ENCODE assay signal across 8 cellular contexts in the genomic region with DNA sequence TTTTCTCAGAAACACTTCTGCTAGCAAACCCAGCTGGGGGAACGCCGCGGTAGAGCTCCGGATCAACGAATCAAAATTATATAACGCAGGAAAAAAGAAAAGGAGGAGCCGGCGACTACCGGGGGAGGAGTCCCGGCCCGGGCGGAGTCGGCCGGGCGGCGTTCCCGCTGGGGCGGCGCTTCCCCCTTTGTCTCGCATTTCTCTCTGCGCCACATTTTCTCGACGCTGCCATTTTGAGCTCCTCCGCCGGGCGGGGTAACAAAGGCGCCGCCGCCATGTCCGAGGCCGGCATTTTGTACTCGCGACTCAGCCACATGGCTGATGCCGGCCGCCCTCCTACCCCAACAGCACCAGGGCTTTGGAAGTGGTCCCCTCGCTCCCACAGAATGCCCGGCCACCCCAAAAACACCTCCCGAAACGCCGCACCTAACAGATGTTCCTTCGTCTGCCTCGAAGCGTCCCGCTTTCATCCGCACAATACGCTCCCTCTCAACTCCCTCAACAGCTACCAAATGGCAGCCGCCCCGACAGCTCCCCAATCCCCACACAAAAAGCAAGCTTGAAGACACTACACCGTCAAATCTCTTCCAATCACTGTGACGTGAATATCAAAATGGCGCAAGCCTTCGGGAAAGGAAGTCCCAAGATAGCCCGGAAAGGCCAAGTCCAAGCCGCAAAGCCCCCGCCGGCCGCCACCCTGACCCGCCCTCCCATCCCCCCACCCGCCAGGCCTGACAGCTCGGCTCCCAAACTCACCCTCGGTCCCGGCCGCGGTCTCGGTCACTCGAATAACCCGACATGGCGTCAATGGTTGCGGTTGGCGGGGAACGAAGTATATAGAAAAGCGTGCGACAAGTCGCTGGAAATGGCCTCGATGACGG. TPM values are rescaled to one million over a fixed set of nuclear protein-coding genes. Genes with fewer than 3 reads are reported as not detected.
A peak's percentile ranks its signal among the peaks of the same experiment; 100 is the strongest.
DNase-seq lines count a peak whose midpoint lies in the region; ATAC-seq, FAIRE-seq and TF ChIP-seq lines count a peak whose summit lies in the region.

No MANE protein-coding gene starts in this region.

- peaks cover 40% of the 10 kb centered on the region for H3K36me3 ChIP-seq in rectal smooth muscle tissue (ENCODE audit: control insufficient read depth, insufficient read depth, low read length)

- H3K9ac ChIP-seq in rectal smooth muscle tissue (ENCODE audit: low read length), result peak overlapping the region; percentile 97

- H3K9me3 Mint-ChIP-seq in CD4-positive, alpha-beta T cell, result no peaks in the 10 kb centered on the region

- CTCF ChIA-PET in CD4-positive, alpha-beta T cell (lab: Charles Lee), result interaction anchor here (3.6 to 4.0 kb wide), 3 partner anchors 8 to 86 kb away, joined by 26 to 40 read pairs (median 33); a partner anchor contains a TSS

- H3K27me3 ChIP-seq in CD4-positive, alpha-beta T cell (ENCODE audit: control insufficient read depth, insufficient read depth, low read length), result no peaks in the 10 kb centered on the region
- H3K27me3 ChIP-seq in rectal smooth muscle tissue (ENCODE audit: control insufficient read depth, insufficient read depth, low read length), result no peaks in the 10 kb centered on the region

- DNase-seq in CD4-positive, alpha-beta T cell, result peak; percentile 76 to 89 (median 82)
- DNase-seq in H4 (ENCODE audit: low spot score), result peak; percentile 80
- peak; percentile 10 for DNase-seq in NCI-H187 treated with DMSO at 0.1 percent for 48 hours (lab: John Stamatoyannopoulos, UW)
- DNase-seq in T-helper 9 cell, result peak; percentile 71
- peak; percentile 80 for DNase-seq in astrocyte of the cerebellum (ENCODE audit: low read depth)
- peak; percentile 72 for DNase-seq in hepatic stellate cell (ENCODE audit: low spot score)
- DNase-seq in urothelium cell line (ENCODE audit: low spot score), result peak; percentile 93

- intact Hi-C loops in CD4-positive, alpha-beta T cell (cut with DNase I, micrococcal nuclease), result loop anchor here (1.0 to 10.0 kb wide), 9 partner anchors 8 to 883 kb away; a partner anchor contains a TSS

- no peaks in the 10 kb centered on the region for H3K9me3 ChIP-seq in CD4-positive, alpha-beta T cell (ENCODE audit: control insufficient read depth, low read length)

- FAIRE-seq in urothelium cell line (lab: Jason Lieb, UNC), result no peak

- peaks cover 68% of the 10 kb centered on the region for H3K4me1 Mint-ChIP-seq in CD4-positive, alpha-beta T cell (ENCODE audit: low read depth)

- peak overlapping the region; percentile 99 for H3K27ac Mint-ChIP-seq in CD4-positive, alpha-beta T cell

- POLR2A ChIA-PET in CD4-positive, alpha-beta T cell (lab: Charles Lee), result interaction anchor here (0.6 to 7.4 kb wide), 61 partner anchors 11 to 883 kb away, joined by 3 to 453 read pairs (median 6); a partner anchor contains a TSS

- no peaks in the 10 kb centered on the region for H3K27me3 Mint-ChIP-seq in CD4-positive, alpha-beta T cell

- H3K4me3 Mint-ChIP-seq in CD4-positive, alpha-beta T cell, result peak overlapping the region; percentile 99

- peaks cover 96% of the 10 kb centered on the region for H3K36me3 Mint-ChIP-seq in CD4-positive, alpha-beta T cell (ENCODE audit: low read depth)

- in situ Hi-C loops in astrocyte of the cerebellum (cut with HindIII; ENCODE audit: low sequenced_read_pairs), result no loop called here

- TF ChIP-seq CTCF in CD4-positive, alpha-beta T cell (IDR thresholded peaks at IDR 0.05), result no peak
- no peak for TF ChIP-seq CTCF in astrocyte of the cerebellum (IDR thresholded peaks at IDR 0.05; ENCODE audit: low read depth, low read length, missing control alignments)

- H3K4me3 ChIP-seq in astrocyte of the cerebellum (ENCODE audit: low read depth, low read length) (peak overlapping the region; percentile 96), rectal smooth muscle tissue (ENCODE audit: low read length) (peak overlapping the region; percentile 92)

- peak; percentile 37 for ATAC-seq in CD4-positive, alpha-beta T cell (ENCODE audit: poor library complexity)

- peaks cover 42% of the 10 kb centered on the region for H3K4me1 ChIP-seq in rectal smooth muscle tissue (ENCODE audit: control insufficient read depth, insufficient read depth, low read length)

- peak overlapping the region; percentile 100 for H3K27ac ChIP-seq in CD4-positive, alpha-beta T cell (ENCODE audit: low read depth, low read length)
- H3K27ac ChIP-seq in rectal smooth muscle tissue (ENCODE audit: low read depth, low read length), result peak overlapping the region; percentile 99

RNA-seq across cellular contexts. Expression of a gene that starts 0.5 kb away (rescaled TPM):
- total RNA-seq in CD4-positive, alpha-beta T cell, result 1,000 to 10,000 TPM; 2,388 to 2,534 TPM
- total RNA-seq in H4 (2014; rRNA removed; shearing (Covaris generic)), result 217 TPM in 2 replicates

RNA-seq across cellular contexts. Expression of a gene that starts 1.2 kb away (rescaled TPM):
- 100 to 1,000 TPM; 256 to 269 TPM for total RNA-seq in CD4-positive, alpha-beta T cell
- 23.3 and 24.6 TPM in 2 replicates for total RNA-seq in H4 (2014; rRNA removed; shearing (Covaris generic))

RNA-seq across cellular contexts. Expression of a gene that starts 8.7 kb away (rescaled TPM):
- total RNA-seq in CD4-positive, alpha-beta T cell, result 10 to 100 TPM; 32.8 to 34.1 TPM
- total RNA-seq in H4 (2014; rRNA removed; shearing (Covaris generic)), result 11.8 and 40.1 TPM in 2 replicates

RNA-seq across cellular contexts. Expression of a gene that starts 56.6 kb away (rescaled TPM):
- total RNA-seq in CD4-positive, alpha-beta T cell, result under 1 TPM in 1 of 2 experiments, not detected in 1; 0.30 TPM
- 20.3 and 24.8 TPM in 2 replicates for total RNA-seq in H4 (2014; rRNA removed; shearing (Covaris generic))

Comparison
In these comparisons a context has a peak if more than half of its experiments do, and no peak if none do; other contexts are left out.
1. Peak in every context shown above with its lines: DNase-seq, ATAC-seq, H3K4me3 ChIP-seq and H3K27ac ChIP-seq.
2. DNase-seq: peak in every context shown above with its lines; median percentile 93 in urothelium cell line; 82 in CD4-positive, alpha-beta T cell; 80 in H4; 80 in astrocyte of the cerebellum; 72 in hepatic stellate cell; 71 in T-helper 9 cell; 10 in NCI-H187 treated with DMSO at 0.1 percent for 48 hours.
3. RNA of a gene that starts 0.5 kb away (total RNA-seq): 2,388 to 2,534 TPM in CD4-positive, alpha-beta T cell; 217 TPM in H4; every median in the first group is over 10 times any median in the second.
4. RNA of a gene that starts 1.2 kb away (total RNA-seq): 256 to 269 TPM in CD4-positive, alpha-beta T cell; 23.3 to 24.6 TPM in H4; every median in the first group is over 10 times any median in the second.